Comparison of ENCODE assay signal across 18 cellular contexts in the genomic region with DNA sequence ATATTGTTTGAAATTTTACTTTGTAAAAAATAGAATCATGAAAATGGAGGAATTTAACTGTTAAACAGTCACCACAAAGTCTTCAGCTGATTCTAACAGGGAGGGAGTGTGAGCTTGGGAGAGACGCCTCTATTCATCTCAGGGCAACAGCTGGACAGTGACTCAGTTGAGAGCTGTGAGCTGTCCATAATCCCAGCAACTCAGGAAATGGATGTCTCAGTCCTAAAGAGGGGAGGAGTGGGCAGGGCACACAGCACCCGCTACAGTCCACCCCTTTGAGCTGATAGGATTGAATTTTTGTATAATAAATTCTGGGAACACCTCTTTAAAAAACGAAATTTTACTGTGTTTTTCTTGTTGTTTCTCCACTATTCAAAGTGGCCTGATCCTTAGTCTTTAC.
DNase-seq lines count a peak whose midpoint lies in the region; ATAC-seq and TF ChIP-seq lines count a peak whose summit lies in the region.
"Had no signal": no experiment of that assay in that cellular context is flagged by ENCODE, and none has a peak within 500 bp of the region (broad histone marks: within the 10 kb centered on the region; RNA-seq: fewer than 3 reads in every experiment).

No MANE protein-coding gene starts in this region.

- ATAC-seq in mucosa of descending colon, result no peak
- no peak for ATAC-seq in HG03469 (IDR thresholded peaks at IDR 0.05; ENCODE audit: unreplicated experiment)
- ATAC-seq: activated T-cell treated with anti-CD3 and anti-CD28 coated beads, Interleukin-2, amount 50 U/mL, for 72 hours; right cardiac atrium had no signal

- H3K4me1 ChIP-seq in left ventricle myocardium inferior, result no peaks in the 10 kb centered on the region
- no peaks in the 10 kb centered on the region for H3K4me1 ChIP-seq in mucosa of descending colon (ENCODE audit: low read depth)
- H3K4me1 ChIP-seq: colonic mucosa, thyroid gland had no signal

- H3K36me3 ChIP-seq in left ventricle myocardium inferior, result no peaks in the 10 kb centered on the region
- H3K36me3 ChIP-seq in mucosa of descending colon (ENCODE audit: low read depth), result no peaks in the 10 kb centered on the region
- H3K36me3 ChIP-seq: colonic mucosa, thyroid gland had no signal

- intact Hi-C loops in left ventricle myocardium inferior (cut with micrococcal nuclease), result no loop called here
- intact Hi-C loops in mucosa of descending colon (cut with DNase I, micrococcal nuclease), result no loop called here

- no peaks in the 10 kb centered on the region for H3K27me3 ChIP-seq in left ventricle myocardium inferior (ENCODE audit: low read depth)
- H3K27me3 ChIP-seq: colonic mucosa, thyroid gland had no signal

- H3K27ac ChIP-seq in left ventricle myocardium inferior (replicated peaks), result no peak overlapping the region
- H3K27ac ChIP-seq: colonic mucosa, thyroid gland had no signal

- no peak for TF ChIP-seq CTCF in left ventricle myocardium inferior (IDR thresholded peaks at IDR 0.05; ENCODE audit: borderline replicate concordance)
- no peak for TF ChIP-seq CTCF in mucosa of descending colon (IDR thresholded peaks at IDR 0.05)

- H3K9me3 ChIP-seq in left ventricle myocardium inferior (replicated peaks), result peaks cover 22% of the 10 kb centered on the region
- no peaks in the 10 kb centered on the region for H3K9me3 ChIP-seq in mucosa of descending colon
- H3K9me3 ChIP-seq: colonic mucosa, thyroid gland had no signal

- DNase-seq in AG08395 (ENCODE audit: low spot score) (peak; percentile 74), HT1080 (ENCODE audit: low read depth) (peak; percentile 92), astrocyte of the hippocampus (ENCODE audit: low read depth, low spot score) (peak; percentile 36), glomerular visceral epithelial cell (ENCODE audit: extremely low spot score) (peak; percentile 2), OCI-M1 (lab: John Stamatoyannopoulos, UW) (no peak), left ventricle myocardium inferior (no peak), mucosa of descending colon (no peak)
- DNase-seq: activated CD4-positive, alpha-beta T cell treated with anti-CD3 and anti-CD28 coated beads, Interleukin-2, amount 50 U/mL, for 4 hours; activated naive CD8-positive, alpha-beta T cell treated with anti-CD3 and anti-CD28 coated beads, Interleukin-2, amount 10 ng/mL, durations not matched to agents 7 days and 5 days; activated T-cell treated with anti-CD3 and anti-CD28 coated beads, Interleukin-2, amount 50 U/mL, for 72 hours; colonic mucosa; DMS153; GOT3; NCI-H1105 treated with DMSO at 0.1 percent for 48 hours; NCI-H2227 treated with DMSO at 0.1 percent for 48 hours; right cardiac atrium; thyroid gland had no signal

- H3K4me3 ChIP-seq in left ventricle myocardium inferior (no peak overlapping the region), mucosa of descending colon (no peak overlapping the region)
- H3K4me3 ChIP-seq: colonic mucosa, thyroid gland had no signal

Comparison
In these comparisons a context has a peak if more than half of its experiments do, and no peak if none do; other contexts are left out.
1. DNase-seq: peak in AG08395 (single experiment), HT1080 (single experiment), astrocyte of the hippocampus (single experiment) and glomerular visceral epithelial cell (single experiment); none in OCI-M1 (single experiment), left ventricle myocardium inferior (single experiment) and mucosa of descending colon (0 of 3).